ENCODE assay signal across 1 cellular context in the genomic region with DNA sequence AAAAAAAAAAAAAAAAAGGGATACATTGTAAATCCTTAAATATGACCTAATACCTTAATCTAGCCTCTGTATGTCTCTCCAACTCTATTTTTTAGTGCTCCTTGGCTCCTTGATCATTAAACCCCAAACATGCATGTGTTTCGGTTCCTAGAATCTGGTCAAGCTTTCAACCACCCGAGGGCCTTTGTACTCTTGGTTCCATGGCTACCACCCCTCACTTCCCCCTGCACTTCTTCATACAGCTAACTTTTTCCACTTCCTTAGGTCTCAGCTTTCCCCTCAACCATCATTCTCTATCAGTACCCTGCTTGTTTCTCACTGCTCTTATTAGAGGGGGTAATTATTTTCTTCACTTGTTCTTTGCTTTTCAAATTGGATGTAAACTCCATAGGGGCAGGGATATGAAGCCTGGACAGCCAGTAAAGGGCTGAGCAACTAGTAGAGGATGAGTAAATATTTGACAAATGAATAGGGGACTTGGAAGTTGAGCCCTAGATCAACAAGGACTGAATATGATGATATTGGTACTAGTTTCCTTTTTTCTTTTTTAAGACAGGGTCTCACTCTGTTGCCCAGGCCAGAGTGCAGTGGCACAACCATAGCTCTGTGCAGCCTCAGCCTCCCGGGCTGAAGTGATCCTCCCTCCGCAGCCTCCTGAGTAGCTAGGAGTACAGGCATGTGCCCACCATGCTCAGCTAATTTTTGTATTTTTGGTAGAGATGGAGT.
A peak's percentile ranks its signal among the peaks of the same experiment; 100 is the strongest.
TF ChIP-seq lines count a peak whose summit lies in the region.

No MANE protein-coding gene starts in this region.

TF ChIP-seq in HepG2, 621 proteins besides CTCF, POLR2A, EP300 and RAD21 (continued from another document and continues in another):
- TF ChIP-seq, protein P1, sequence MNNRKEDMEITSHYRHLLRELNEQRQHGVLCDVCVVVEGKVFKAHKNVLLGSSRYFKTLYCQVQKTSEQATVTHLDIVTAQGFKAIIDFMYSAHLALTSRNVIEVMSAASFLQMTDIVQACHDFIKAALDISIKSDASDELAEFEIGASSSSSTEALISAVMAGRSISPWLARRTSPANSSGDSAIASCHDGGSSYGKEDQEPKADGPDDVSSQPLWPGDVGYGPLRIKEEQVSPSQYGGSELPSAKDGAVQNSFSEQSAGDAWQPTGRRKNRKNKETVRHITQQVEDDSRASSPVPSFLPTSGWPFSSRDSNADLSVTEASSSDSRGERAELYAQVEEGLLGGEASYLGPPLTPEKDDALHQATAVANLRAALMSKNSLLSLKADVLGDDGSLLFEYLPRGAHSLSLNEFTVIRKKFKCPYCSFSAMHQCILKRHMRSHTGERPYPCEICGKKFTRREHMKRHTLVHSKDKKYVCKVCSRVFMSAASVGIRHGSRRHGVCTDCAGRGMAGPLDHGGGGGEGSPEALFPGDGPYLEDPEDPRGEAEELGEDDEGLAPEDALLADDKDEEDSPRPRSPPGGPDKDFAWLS (CRISPR knock-in tag; IDR thresholded peaks at IDR 0.05; ENCODE audit: borderline replicate concordance): no peak
- TF ChIP-seq RORA (CRISPR knock-in tag; IDR thresholded peaks at IDR 0.05) (no peak), FOXA3 (CRISPR knock-in tag; IDR thresholded peaks at IDR 0.05) (peak; percentile 84), ZFYVE20 (CRISPR knock-in tag; IDR thresholded peaks at IDR 0.05; ENCODE audit: borderline replicate concordance, low read depth) (no peak), ZNF350 (CRISPR knock-in tag; IDR thresholded peaks at IDR 0.05; ENCODE audit: borderline replicate concordance, low read depth) (no peak), MXI1 (IDR thresholded peaks at IDR 0.05; ENCODE audit: borderline replicate concordance, low read depth, low read length) (no peak), HCFC1 (IDR thresholded peaks at IDR 0.05; ENCODE audit: low read depth, low read length) (no peak), RFX1 (IDR thresholded peaks at IDR 0.05) (no peak), PHF8 (CRISPR knock-in tag; IDR thresholded peaks at IDR 0.05) (no peak), ELF3 (CRISPR knock-in tag; IDR thresholded peaks at IDR 0.05) (peak; percentile 43; the same call in 1 of the 2 replicates), ZMAT3 (CRISPR knock-in tag; conservative IDR thresholded peaks at IDR 0.05) (no peak), MYC (CRISPR knock-in tag; IDR thresholded peaks at IDR 0.05; ENCODE audit: borderline replicate concordance) (no peak), NFIB (CRISPR knock-in tag; IDR thresholded peaks at IDR 0.05; ENCODE audit: borderline replicate concordance) (no peak), HMGA1 (CRISPR knock-in tag; conservative IDR thresholded peaks at IDR 0.05) (no peak), HHEX (CRISPR knock-in tag; IDR thresholded peaks at IDR 0.05) (no peak), PITX1 (CRISPR knock-in tag; IDR thresholded peaks at IDR 0.05) (peak; percentile 85), ZNF317 (CRISPR knock-in tag; IDR thresholded peaks at IDR 0.05) (no peak), ATF7-NPFF (CRISPR knock-in tag; IDR thresholded peaks at IDR 0.05; ENCODE audit: low read depth) (no peak), GZF1 (CRISPR knock-in tag; IDR thresholded peaks at IDR 0.05) (no peak), ZFAT (CRISPR knock-in tag; conservative IDR thresholded peaks at IDR 0.05) (no peak), SIX4 (CRISPR knock-in tag; IDR thresholded peaks at IDR 0.05) (no peak), MATR3 (CRISPR knock-in tag; IDR thresholded peaks at IDR 0.05) (no peak), ATRX (CRISPR knock-in tag; IDR thresholded peaks at IDR 0.05; ENCODE audit: borderline replicate concordance) (no peak), ZNF484 (CRISPR knock-in tag; IDR thresholded peaks at IDR 0.05; ENCODE audit: borderline replicate concordance, low read depth) (no peak), ZZZ3 (CRISPR knock-in tag; IDR thresholded peaks at IDR 0.05; ENCODE audit: borderline replicate concordance) (no peak)
- TF ChIP-seq, protein P2, sequence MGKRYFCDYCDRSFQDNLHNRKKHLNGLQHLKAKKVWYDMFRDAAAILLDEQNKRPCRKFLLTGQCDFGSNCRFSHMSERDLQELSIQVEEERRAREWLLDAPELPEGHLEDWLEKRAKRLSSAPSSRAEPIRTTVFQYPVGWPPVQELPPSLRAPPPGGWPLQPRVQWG (CRISPR knock-in tag; IDR thresholded peaks at IDR 0.05; ENCODE audit: borderline replicate concordance, low read depth): no peak
- TF ChIP-seq, protein P3, sequence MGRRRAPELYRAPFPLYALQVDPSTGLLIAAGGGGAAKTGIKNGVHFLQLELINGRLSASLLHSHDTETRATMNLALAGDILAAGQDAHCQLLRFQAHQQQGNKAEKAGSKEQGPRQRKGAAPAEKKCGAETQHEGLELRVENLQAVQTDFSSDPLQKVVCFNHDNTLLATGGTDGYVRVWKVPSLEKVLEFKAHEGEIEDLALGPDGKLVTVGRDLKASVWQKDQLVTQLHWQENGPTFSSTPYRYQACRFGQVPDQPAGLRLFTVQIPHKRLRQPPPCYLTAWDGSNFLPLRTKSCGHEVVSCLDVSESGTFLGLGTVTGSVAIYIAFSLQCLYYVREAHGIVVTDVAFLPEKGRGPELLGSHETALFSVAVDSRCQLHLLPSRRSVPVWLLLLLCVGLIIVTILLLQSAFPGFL (CRISPR knock-in tag; IDR thresholded peaks at IDR 0.05): no peak
- TF ChIP-seq, protein P4, sequence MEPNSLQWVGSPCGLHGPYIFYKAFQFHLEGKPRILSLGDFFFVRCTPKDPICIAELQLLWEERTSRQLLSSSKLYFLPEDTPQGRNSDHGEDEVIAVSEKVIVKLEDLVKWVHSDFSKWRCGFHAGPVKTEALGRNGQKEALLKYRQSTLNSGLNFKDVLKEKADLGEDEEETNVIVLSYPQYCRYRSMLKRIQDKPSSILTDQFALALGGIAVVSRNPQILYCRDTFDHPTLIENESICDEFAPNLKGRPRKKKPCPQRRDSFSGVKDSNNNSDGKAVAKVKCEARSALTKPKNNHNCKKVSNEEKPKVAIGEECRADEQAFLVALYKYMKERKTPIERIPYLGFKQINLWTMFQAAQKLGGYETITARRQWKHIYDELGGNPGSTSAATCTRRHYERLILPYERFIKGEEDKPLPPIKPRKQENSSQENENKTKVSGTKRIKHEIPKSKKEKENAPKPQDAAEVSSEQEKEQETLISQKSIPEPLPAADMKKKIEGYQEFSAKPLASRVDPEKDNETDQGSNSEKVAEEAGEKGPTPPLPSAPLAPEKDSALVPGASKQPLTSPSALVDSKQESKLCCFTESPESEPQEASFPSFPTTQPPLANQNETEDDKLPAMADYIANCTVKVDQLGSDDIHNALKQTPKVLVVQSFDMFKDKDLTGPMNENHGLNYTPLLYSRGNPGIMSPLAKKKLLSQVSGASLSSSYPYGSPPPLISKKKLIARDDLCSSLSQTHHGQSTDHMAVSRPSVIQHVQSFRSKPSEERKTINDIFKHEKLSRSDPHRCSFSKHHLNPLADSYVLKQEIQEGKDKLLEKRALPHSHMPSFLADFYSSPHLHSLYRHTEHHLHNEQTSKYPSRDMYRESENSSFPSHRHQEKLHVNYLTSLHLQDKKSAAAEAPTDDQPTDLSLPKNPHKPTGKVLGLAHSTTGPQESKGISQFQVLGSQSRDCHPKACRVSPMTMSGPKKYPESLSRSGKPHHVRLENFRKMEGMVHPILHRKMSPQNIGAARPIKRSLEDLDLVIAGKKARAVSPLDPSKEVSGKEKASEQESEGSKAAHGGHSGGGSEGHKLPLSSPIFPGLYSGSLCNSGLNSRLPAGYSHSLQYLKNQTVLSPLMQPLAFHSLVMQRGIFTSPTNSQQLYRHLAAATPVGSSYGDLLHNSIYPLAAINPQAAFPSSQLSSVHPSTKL (CRISPR knock-in tag; IDR thresholded peaks at IDR 0.05): 0 out of 2 replicates have a peak, but pooled peaks have one; percentile 32
- TF ChIP-seq, protein P5, sequence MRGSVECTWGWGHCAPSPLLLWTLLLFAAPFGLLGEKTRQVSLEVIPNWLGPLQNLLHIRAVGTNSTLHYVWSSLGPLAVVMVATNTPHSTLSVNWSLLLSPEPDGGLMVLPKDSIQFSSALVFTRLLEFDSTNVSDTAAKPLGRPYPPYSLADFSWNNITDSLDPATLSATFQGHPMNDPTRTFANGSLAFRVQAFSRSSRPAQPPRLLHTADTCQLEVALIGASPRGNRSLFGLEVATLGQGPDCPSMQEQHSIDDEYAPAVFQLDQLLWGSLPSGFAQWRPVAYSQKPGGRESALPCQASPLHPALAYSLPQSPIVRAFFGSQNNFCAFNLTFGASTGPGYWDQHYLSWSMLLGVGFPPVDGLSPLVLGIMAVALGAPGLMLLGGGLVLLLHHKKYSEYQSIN (CRISPR knock-in tag; IDR thresholded peaks at IDR 0.05; ENCODE audit: borderline replicate concordance): no peak
- TF ChIP-seq, protein P6, sequence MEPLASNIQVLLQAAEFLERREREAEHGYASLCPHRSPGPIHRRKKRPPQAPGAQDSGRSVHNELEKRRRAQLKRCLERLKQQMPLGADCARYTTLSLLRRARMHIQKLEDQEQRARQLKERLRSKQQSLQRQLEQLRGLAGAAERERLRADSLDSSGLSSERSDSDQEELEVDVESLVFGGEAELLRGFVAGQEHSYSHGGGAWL (CRISPR knock-in tag; IDR thresholded peaks at IDR 0.05): no peak
- TF ChIP-seq, protein P7, sequence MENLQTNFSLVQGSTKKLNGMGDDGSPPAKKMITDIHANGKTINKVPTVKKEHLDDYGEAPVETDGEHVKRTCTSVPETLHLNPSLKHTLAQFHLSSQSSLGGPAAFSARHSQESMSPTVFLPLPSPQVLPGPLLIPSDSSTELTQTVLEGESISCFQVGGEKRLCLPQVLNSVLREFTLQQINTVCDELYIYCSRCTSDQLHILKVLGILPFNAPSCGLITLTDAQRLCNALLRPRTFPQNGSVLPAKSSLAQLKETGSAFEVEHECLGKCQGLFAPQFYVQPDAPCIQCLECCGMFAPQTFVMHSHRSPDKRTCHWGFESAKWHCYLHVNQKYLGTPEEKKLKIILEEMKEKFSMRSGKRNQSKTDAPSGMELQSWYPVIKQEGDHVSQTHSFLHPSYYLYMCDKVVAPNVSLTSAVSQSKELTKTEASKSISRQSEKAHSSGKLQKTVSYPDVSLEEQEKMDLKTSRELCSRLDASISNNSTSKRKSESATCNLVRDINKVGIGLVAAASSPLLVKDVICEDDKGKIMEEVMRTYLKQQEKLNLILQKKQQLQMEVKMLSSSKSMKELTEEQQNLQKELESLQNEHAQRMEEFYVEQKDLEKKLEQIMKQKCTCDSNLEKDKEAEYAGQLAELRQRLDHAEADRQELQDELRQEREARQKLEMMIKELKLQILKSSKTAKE (CRISPR knock-in tag; IDR thresholded peaks at IDR 0.05; ENCODE audit: borderline replicate concordance): no peak
- TF ChIP-seq, protein P8, sequence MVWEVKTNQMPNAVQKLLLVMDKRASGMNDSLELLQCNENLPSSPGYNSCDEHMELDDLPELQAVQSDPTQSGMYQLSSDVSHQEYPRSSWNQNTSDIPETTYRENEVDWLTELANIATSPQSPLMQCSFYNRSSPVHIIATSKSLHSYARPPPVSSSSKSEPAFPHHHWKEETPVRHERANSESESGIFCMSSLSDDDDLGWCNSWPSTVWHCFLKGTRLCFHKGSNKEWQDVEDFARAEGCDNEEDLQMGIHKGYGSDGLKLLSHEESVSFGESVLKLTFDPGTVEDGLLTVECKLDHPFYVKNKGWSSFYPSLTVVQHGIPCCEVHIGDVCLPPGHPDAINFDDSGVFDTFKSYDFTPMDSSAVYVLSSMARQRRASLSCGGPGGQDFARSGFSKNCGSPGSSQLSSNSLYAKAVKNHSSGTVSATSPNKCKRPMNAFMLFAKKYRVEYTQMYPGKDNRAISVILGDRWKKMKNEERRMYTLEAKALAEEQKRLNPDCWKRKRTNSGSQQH (CRISPR knock-in tag; IDR thresholded peaks at IDR 0.05; ENCODE audit: low read depth): no peak
- TF ChIP-seq, protein P9, sequence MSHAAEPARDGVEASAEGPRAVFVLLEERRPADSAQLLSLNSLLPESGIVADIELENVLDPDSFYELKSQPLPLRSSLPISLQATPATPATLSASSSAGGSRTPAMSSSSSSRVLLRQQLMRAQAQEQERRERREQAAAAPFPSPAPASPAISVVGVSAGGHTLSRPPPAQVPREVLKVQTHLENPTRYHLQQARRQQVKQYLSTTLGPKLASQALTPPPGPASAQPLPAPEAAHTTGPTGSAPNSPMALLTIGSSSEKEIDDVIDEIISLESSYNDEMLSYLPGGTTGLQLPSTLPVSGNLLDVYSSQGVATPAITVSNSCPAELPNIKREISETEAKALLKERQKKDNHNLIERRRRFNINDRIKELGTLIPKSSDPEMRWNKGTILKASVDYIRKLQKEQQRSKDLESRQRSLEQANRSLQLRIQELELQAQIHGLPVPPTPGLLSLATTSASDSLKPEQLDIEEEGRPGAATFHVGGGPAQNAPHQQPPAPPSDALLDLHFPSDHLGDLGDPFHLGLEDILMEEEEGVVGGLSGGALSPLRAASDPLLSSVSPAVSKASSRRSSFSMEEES (CRISPR knock-in tag; IDR thresholded peaks at IDR 0.05): no peak
- TF ChIP-seq, protein P10, sequence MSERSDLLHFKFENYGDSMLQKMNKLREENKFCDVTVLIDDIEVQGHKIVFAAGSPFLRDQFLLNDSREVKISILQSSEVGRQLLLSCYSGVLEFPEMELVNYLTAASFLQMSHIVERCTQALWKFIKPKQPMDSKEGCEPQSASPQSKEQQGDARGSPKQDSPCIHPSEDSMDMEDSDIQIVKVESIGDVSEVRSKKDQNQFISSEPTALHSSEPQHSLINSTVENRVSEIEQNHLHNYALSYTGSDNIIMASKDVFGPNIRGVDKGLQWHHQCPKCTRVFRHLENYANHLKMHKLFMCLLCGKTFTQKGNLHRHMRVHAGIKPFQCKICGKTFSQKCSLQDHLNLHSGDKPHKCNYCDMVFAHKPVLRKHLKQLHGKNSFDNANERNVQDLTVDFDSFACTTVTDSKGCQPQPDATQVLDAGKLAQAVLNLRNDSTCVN (CRISPR knock-in tag; IDR thresholded peaks at IDR 0.05; ENCODE audit: borderline replicate concordance): no peak
- TF ChIP-seq, protein P11, sequence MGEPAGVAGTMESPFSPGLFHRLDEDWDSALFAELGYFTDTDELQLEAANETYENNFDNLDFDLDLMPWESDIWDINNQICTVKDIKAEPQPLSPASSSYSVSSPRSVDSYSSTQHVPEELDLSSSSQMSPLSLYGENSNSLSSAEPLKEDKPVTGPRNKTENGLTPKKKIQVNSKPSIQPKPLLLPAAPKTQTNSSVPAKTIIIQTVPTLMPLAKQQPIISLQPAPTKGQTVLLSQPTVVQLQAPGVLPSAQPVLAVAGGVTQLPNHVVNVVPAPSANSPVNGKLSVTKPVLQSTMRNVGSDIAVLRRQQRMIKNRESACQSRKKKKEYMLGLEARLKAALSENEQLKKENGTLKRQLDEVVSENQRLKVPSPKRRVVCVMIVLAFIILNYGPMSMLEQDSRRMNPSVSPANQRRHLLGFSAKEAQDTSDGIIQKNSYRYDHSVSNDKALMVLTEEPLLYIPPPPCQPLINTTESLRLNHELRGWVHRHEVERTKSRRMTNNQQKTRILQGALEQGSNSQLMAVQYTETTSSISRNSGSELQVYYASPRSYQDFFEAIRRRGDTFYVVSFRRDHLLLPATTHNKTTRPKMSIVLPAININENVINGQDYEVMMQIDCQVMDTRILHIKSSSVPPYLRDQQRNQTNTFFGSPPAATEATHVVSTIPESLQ (CRISPR knock-in tag; conservative IDR thresholded peaks at IDR 0.05): no peak
- TF ChIP-seq, protein P12, sequence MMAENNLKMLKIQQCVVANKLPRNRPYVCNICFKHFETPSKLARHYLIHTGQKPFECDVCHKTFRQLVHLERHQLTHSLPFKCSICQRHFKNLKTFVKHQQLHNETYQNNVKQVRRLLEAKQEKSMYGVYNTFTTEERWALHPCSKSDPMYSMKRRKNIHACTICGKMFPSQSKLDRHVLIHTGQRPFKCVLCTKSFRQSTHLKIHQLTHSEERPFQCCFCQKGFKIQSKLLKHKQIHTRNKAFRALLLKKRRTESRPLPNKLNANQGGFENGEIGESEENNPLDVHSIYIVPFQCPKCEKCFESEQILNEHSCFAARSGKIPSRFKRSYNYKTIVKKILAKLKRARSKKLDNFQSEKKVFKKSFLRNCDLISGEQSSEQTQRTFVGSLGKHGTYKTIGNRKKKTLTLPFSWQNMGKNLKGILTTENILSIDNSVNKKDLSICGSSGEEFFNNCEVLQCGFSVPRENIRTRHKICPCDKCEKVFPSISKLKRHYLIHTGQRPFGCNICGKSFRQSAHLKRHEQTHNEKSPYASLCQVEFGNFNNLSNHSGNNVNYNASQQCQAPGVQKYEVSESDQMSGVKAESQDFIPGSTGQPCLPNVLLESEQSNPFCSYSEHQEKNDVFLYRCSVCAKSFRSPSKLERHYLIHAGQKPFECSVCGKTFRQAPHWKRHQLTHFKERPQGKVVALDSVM (CRISPR knock-in tag; IDR thresholded peaks at IDR 0.05): peak; percentile 97
